ENCODE assay signal across 9 cellular contexts in genomic region chr20:22403860-22404608, GRCh38.
DNase-seq lines count a peak whose midpoint lies in the region; ATAC-seq and TF ChIP-seq lines count a peak whose summit lies in the region.
"Had no signal": no experiment of that assay in that cellular context is flagged by ENCODE, and none has a peak within 500 bp of the region (broad histone marks: within the 10 kb centered on the region; RNA-seq: fewer than 3 reads in every experiment).

No MANE protein-coding gene starts in this region.

- H3K36me3 ChIP-seq in SJSA1 (no peaks in the 10 kb centered on the region), thoracic aorta (no peaks in the 10 kb centered on the region)

- H3K9me3 ChIP-seq in SJSA1 (replicated peaks), result no peaks in the 10 kb centered on the region
- H3K9me3 ChIP-seq in thoracic aorta, result no peaks in the 10 kb centered on the region
- no peaks in the 10 kb centered on the region for H3K9me3 ChIP-seq in T-helper 17 cell (ENCODE audit: control insufficient read depth, low read length, poor library complexity, severe bottlenecking)

- ATAC-seq in left lobe of liver (peak; percentile 67), thoracic aorta (ENCODE audit: insufficient number of reproducible peaks, low FRiP score, low read depth) (no peak), T-helper 17 cell (no peak)

- H3K4me3 ChIP-seq in SJSA1 (peak overlapping the region; percentile 36), thoracic aorta (peak overlapping the region; percentile 69)

- H3K4me1 Mint-ChIP-seq in T-helper 17 cell, result no peaks in the 10 kb centered on the region

- peak overlapping the region; percentile 88 for H3K27ac ChIP-seq in SJSA1
- peak overlapping the region; percentile 25 to 51 for H3K27ac ChIP-seq in thoracic aorta
- H3K27ac ChIP-seq: 22Rv1 had no signal

- H3K27me3 ChIP-seq in SJSA1 (replicated peaks) (no peaks in the 10 kb centered on the region), thoracic aorta (replicated peaks; ENCODE audit: insufficient read depth) (no peaks in the 10 kb centered on the region)

- H3K4me1 ChIP-seq in SJSA1 (replicated peaks) (peaks cover 44% of the 10 kb centered on the region), thoracic aorta (ENCODE audit: control insufficient read depth in 1 of 2, low read depth in 2 of 2) (peaks cover 13 to 23% of the 10 kb centered on the region in 2 donors)

- TF ChIP-seq CTCF in thoracic aorta (IDR thresholded peaks at IDR 0.05), result no peak

- no peak overlapping the region for H3K27ac Mint-ChIP-seq in T-helper 17 cell

- no peak overlapping the region for H3K4me3 Mint-ChIP-seq in T-helper 17 cell

- peak; percentile 37 for DNase-seq in NCI-H1105 treated with DMSO at 0.1 percent for 48 hours (lab: John Stamatoyannopoulos, UW)
- no peak for DNase-seq in NCI-H1105 (lab: John Stamatoyannopoulos, UW)
- peak; percentile 84 to 89 for DNase-seq in SJSA1 (ENCODE audit: low read depth in 1 of 2, low spot score in 2 of 2)
- DNase-seq in left lobe of liver (ENCODE audit: low spot score), result no peak
- DNase-seq in thoracic aorta (ENCODE audit: low spot score), result no peak
- DNase-seq in T-helper 17 cell, result no peak
- no peak for DNase-seq in CD1c-positive myeloid dendritic cell (ENCODE audit: extremely low spot score)
- DNase-seq in T1000 (lab: John Stamatoyannopoulos, UW), result no peak

- H3K27me3 Mint-ChIP-seq in T-helper 17 cell, result no peaks in the 10 kb centered on the region

- H3K36me3 Mint-ChIP-seq in T-helper 17 cell (ENCODE audit: low read depth), result no peaks in the 10 kb centered on the region

Comparison
In these comparisons a context has a peak if more than half of its experiments do, and no peak if none do; other contexts are left out.
1. DNase-seq: peak in NCI-H1105 treated with DMSO at 0.1 percent for 48 hours (single experiment) and SJSA1 (2 of 2); none in NCI-H1105 (single experiment), left lobe of liver (single experiment), thoracic aorta (single experiment), T-helper 17 cell (0 of 3), CD1c-positive myeloid dendritic cell (single experiment) and T1000 (single experiment).